ENCODE assay signal across 9 cellular contexts in genomic region chr2:110101280-110101844, GRCh38. TPM values are rescaled to one million over a fixed set of nuclear protein-coding genes. Genes with fewer than 3 reads are reported as not detected.
A peak's percentile ranks its signal among the peaks of the same experiment; 100 is the strongest.
DNase-seq lines count a peak whose midpoint lies in the region; ATAC-seq and TF ChIP-seq lines count a peak whose summit lies in the region.
"Had no signal": no experiment of that assay in that cellular context is flagged by ENCODE, and none has a peak within 500 bp of the region (broad histone marks: within the 10 kb centered on the region; RNA-seq: fewer than 3 reads in every experiment).

No MANE protein-coding gene starts in this region.

- H3K36me3 Mint-ChIP-seq in activated CD8-positive, alpha-beta T cell treated with anti-CD3 and anti-CD28 coated beads for 36 hours (ENCODE audit: low read depth) = no peaks in the 10 kb centered on the region

- H3K4me3 Mint-ChIP-seq in activated CD8-positive, alpha-beta T cell treated with anti-CD3 and anti-CD28 coated beads for 36 hours = no peak overlapping the region
- H3K4me3 Mint-ChIP-seq: T-helper 1 cell treated with Interleukin-12 subunit alpha and Interleukin-12 subunit beta and Interleukin-4 antibody, amounts not matched to agents 30 μg/mL and 1 μg/mL, for 36 hours had no signal

- no peak overlapping the region for H3K27ac Mint-ChIP-seq in activated CD8-positive, alpha-beta T cell treated with anti-CD3 and anti-CD28 coated beads for 36 hours
- H3K27ac Mint-ChIP-seq: T-helper 1 cell treated with Interleukin-12 subunit alpha and Interleukin-12 subunit beta and Interleukin-4 antibody, amounts not matched to agents 30 μg/mL and 1 μg/mL, for 36 hours had no signal

- CTCF ChIA-PET in activated CD8-positive, alpha-beta T cell treated with anti-CD3 and anti-CD28 coated beads for 36 hours (lab: Charles Lee) = no interaction called here

- TF ChIP-seq CTCF in activated CD8-positive, alpha-beta T cell treated with anti-CD3 and anti-CD28 coated beads for 36 hours (IDR thresholded peaks at IDR 0.05) = no peak

- in situ Hi-C loops in G401 (cut with HindIII; ENCODE audit: low sequenced_read_pairs) = no loop called here

- H3K27me3 Mint-ChIP-seq in activated CD8-positive, alpha-beta T cell treated with anti-CD3 and anti-CD28 coated beads for 36 hours = peaks cover 15% of the 10 kb centered on the region

- DNase-seq in G401 (ENCODE audit: low spot score) = peak; percentile 55
- peak; percentile 70 for DNase-seq in NCI-H1694 (lab: John Stamatoyannopoulos, UW)
- DNase-seq in activated CD8-positive, alpha-beta T cell treated with anti-CD3 and anti-CD28 coated beads for 36 hours = peak; percentile 10
- DNase-seq in globus pallidus (ENCODE audit: low spot score) = peak; percentile 38
- DNase-seq in posterior cingulate gyrus = peak in 9 of 10 donors; percentile 31 to 92 (median 48)

- ATAC-seq in activated CD8-positive, alpha-beta T cell treated with anti-CD3 and anti-CD28 coated beads for 36 hours = no peak
- ATAC-seq in GM18505 (IDR thresholded peaks at IDR 0.05; ENCODE audit: unreplicated experiment) (no peak), GM18519 (IDR thresholded peaks at IDR 0.05; ENCODE audit: low FRiP score, unreplicated experiment) (no peak), HG03280 (IDR thresholded peaks at IDR 0.05; ENCODE audit: unreplicated experiment) (no peak)

- H3K9me3 Mint-ChIP-seq in activated CD8-positive, alpha-beta T cell treated with anti-CD3 and anti-CD28 coated beads for 36 hours = no peaks in the 10 kb centered on the region
- H3K9me3 Mint-ChIP-seq: T-helper 1 cell treated with Interleukin-12 subunit alpha and Interleukin-12 subunit beta and Interleukin-4 antibody, amounts not matched to agents 30 μg/mL and 1 μg/mL, for 36 hours had no signal

- intact Hi-C loops in activated CD8-positive, alpha-beta T cell treated with anti-CD3 and anti-CD28 coated beads for 36 hours (cut with micrococcal nuclease) = no loop called here
- intact Hi-C loops in posterior cingulate gyrus (cut with DNase I) = no loop called here

- no peak for TF ChIP-seq POLR2A in GM18505 (IDR thresholded peaks at IDR 0.05; ENCODE audit: borderline replicate concordance, extremely low read depth, insufficient read depth, insufficient read length)

- peaks cover 3% of the 10 kb centered on the region for H3K4me1 Mint-ChIP-seq in activated CD8-positive, alpha-beta T cell treated with anti-CD3 and anti-CD28 coated beads for 36 hours (ENCODE audit: low read depth)

- POLR2A ChIA-PET in activated CD8-positive, alpha-beta T cell treated with anti-CD3 and anti-CD28 coated beads for 36 hours (lab: Charles Lee) = no interaction called here

RNA-seq across cellular contexts. Expression of gene MALL, which starts 14.3 kb away (rescaled TPM):
- total RNA-seq in G401 (2014; rRNA removed; shearing (Covaris generic)) = 0.92 and 1.5 TPM in 2 replicates
- total RNA-seq in activated CD8-positive, alpha-beta T cell treated with anti-CD3 and anti-CD28 coated beads for 36 hours = not detected

Comparison
In these comparisons a context has a peak if more than half of its experiments do, and no peak if none do; other contexts are left out.
1. DNase-seq: peak in every context shown above with its lines; median percentile 70 in NCI-H1694; 55 in G401; 48 in posterior cingulate gyrus; 38 in globus pallidus; 10 in activated CD8-positive, alpha-beta T cell treated with anti-CD3 and anti-CD28 coated beads for 36 hours.